In genomic region chr5:111937091-111937490, GRCh38 we compare ENCODE assay signal across 27 cellular contexts.
"Had no signal": no experiment of that assay in that cellular context is flagged by ENCODE, and none has a peak within 500 bp of the region (broad histone marks: within the 10 kb centered on the region; RNA-seq: fewer than 3 reads in every experiment).

No MANE protein-coding gene starts in this region.

- H3K79me2 ChIP-seq: parathyroid adenoma had no signal

- FAIRE-seq: endometrium, urothelium cell line had no signal

- H3K4me2 ChIP-seq: smooth muscle cell had no signal

- H3K4me1 ChIP-seq: lower lobe of right lung, parathyroid adenoma, right lobe of liver, tibial nerve, upper lobe of left lung had no signal

- H3K9ac ChIP-seq: parathyroid adenoma had no signal

- H3K36me3 Mint-ChIP-seq: naive thymus-derived CD8-positive, alpha-beta T cell; stimulated activated memory B cell treated with anti-CD40 and anti-IgM and Interleukin-4, amounts not matched to agents 10 μg/mL and 1 μg/mL and 100 μg/mL, for 72 hours had no signal

- DNase-seq: dermis blood vessel endothelial cell; effector memory CD4-positive, alpha-beta T cell; erythroblast; esophagus squamous epithelium; foreskin fibroblast; gastrocnemius medialis; head of caudate nucleus; left ventricle myocardium superior; lower lobe of right lung; naive thymus-derived CD8-positive, alpha-beta T cell; nephron progenitor cell; nucleus accumbens; right lobe of liver; stimulated activated CD4-positive, alpha-beta T cell treated with anti-CD3 and anti-CD28 coated beads, Interleukin-12 subunit alpha, Interleukin-12 subunit beta, amount 100 ng/mL, for 4 hours; stimulated activated CD4-positive, alpha-beta T cell treated with anti-CD3 and anti-CD28 coated beads, Interleukin-1b, Interleukin-23, amount 100 ng/mL, for 48 hours; stimulated activated CD4-positive, alpha-beta T cell treated with anti-CD3 and anti-CD28 coated beads, Interleukin-4, amount 100 ng/mL, for 24 hours; stimulated activated naive CD8-positive, alpha-beta T cell treated with anti-CD3 and anti-CD28 coated beads, Interleukin-15, Interleukin-2, amounts not matched to agents 100 U/mL and 50 U/mL, for 24 hours; upper lobe of left lung had no signal

- H3K27ac ChIP-seq: coronary artery, esophagus squamous epithelium, gastrocnemius medialis, lower lobe of right lung, parathyroid adenoma, right lobe of liver, thoracic aorta, tibial nerve, upper lobe of left lung had no signal

- H3K4me3 Mint-ChIP-seq: naive thymus-derived CD8-positive, alpha-beta T cell; nephron progenitor cell; stimulated activated memory B cell treated with anti-CD40 and anti-IgM and Interleukin-4, amounts not matched to agents 10 μg/mL and 1 μg/mL and 100 μg/mL, for 72 hours had no signal

- H3K4me3 ChIP-seq: coronary artery, esophagus squamous epithelium, gastrocnemius medialis, lower lobe of right lung, right lobe of liver, smooth muscle cell, thoracic aorta, tibial nerve, upper lobe of left lung had no signal

- H3K9me3 Mint-ChIP-seq: nephron progenitor cell; stimulated activated memory B cell treated with anti-CD40 and anti-IgM and Interleukin-4, amounts not matched to agents 10 μg/mL and 1 μg/mL and 100 μg/mL, for 72 hours had no signal

- H3K27me3 Mint-ChIP-seq: stimulated activated memory B cell treated with anti-CD40 and anti-IgM and Interleukin-4, amounts not matched to agents 10 μg/mL and 1 μg/mL and 100 μg/mL, for 72 hours had no signal

- ATAC-seq: gastrocnemius medialis; left ventricle myocardium superior; lower lobe of right lung; naive thymus-derived CD8-positive, alpha-beta T cell; right lobe of liver; stimulated activated memory B cell treated with anti-CD40 and anti-IgM and Interleukin-4, amounts not matched to agents 10 μg/mL and 1 μg/mL and 100 μg/mL, for 72 hours; stimulated activated naive CD8-positive, alpha-beta T cell treated with anti-CD3 and anti-CD28 coated beads, Interleukin-15, Interleukin-2, amounts not matched to agents 100 U/mL and 50 U/mL, for 24 hours had no signal

- H3K9me3 ChIP-seq: esophagus squamous epithelium, gastrocnemius medialis, lower lobe of right lung, right lobe of liver, thoracic aorta, tibial nerve, upper lobe of left lung had no signal

- H3K4me1 Mint-ChIP-seq: naive thymus-derived CD8-positive, alpha-beta T cell; nephron progenitor cell; stimulated activated memory B cell treated with anti-CD40 and anti-IgM and Interleukin-4, amounts not matched to agents 10 μg/mL and 1 μg/mL and 100 μg/mL, for 72 hours had no signal

- H3K36me3 ChIP-seq: esophagus squamous epithelium, gastrocnemius medialis, lower lobe of right lung, right lobe of liver, thoracic aorta, tibial nerve, upper lobe of left lung had no signal

- H2AFZ ChIP-seq: parathyroid adenoma had no signal

- H3K27me3 ChIP-seq: esophagus squamous epithelium, gastrocnemius medialis, right lobe of liver, tibial nerve, upper lobe of left lung had no signal

- H3K27ac Mint-ChIP-seq: naive thymus-derived CD8-positive, alpha-beta T cell; nephron progenitor cell; progenitor cell of endocrine pancreas; stimulated activated memory B cell treated with anti-CD40 and anti-IgM and Interleukin-4, amounts not matched to agents 10 μg/mL and 1 μg/mL and 100 μg/mL, for 72 hours had no signal
